8 cellular contexts compared by ENCODE assay signal in the genomic region with DNA sequence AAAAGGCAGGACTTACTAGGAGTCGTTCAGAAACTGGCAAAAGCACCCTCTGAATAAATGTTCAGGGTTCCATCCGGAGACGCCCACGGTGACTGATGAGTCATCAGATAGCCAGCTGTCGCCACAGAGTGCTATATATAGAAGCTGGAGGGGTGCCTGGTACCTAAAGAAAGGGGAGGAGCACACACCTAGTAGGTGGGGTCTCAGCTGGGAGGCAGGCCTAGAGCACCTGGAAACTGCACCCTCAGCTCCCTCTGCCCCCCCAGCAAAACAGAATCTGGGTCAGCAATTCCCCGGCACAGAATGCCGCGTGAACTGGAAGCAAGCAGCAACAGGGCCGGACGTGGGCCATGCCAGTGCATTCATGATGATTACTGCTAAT.
DNase-seq lines count a peak whose midpoint lies in the region; ATAC-seq and TF ChIP-seq lines count a peak whose summit lies in the region.

No MANE protein-coding gene starts in this region.

- 74 to 84% methylated on average over 9 to 10 of the region's 10 CpGs for WGBS in testis, 2 donors

- no peak for TF ChIP-seq POLR2A in testis (IDR thresholded peaks at IDR 0.05)

- H3K4me1 ChIP-seq in testis, result no peaks in the 10 kb centered on the region

- H3K27me3 ChIP-seq in testis, result no peaks in the 10 kb centered on the region

- peak; percentile 48 for ATAC-seq in HG02678 (IDR thresholded peaks at IDR 0.05; ENCODE audit: unreplicated experiment)

- no peaks in the 10 kb centered on the region for H3K36me3 ChIP-seq in testis (ENCODE audit: low read depth, missing control alignments)

- DNase-seq in GM13976 (ENCODE audit: low spot score), result peak; percentile 59
- DNase-seq in NCI-H1417 treated with DMSO at 0.1 percent for 48 hours (lab: John Stamatoyannopoulos, UW), result peak; percentile 61
- DNase-seq in activated CD4-positive, CD25-positive, alpha-beta regulatory T cell (lab: John Stamatoyannopoulos, UW), result peak; percentile 26 to 47 (median 33)
- peak; percentile 12 for DNase-seq in cerebellum (ENCODE audit: low spot score)
- peak; percentile 50 to 52 for DNase-seq in stimulated activated CD4-positive, alpha-beta T cell treated with anti-CD3 and anti-CD28 coated beads, Interleukin-15, amount 100 ng/mL, for 1 hour (ENCODE audit: low read depth in 1 of 2, low spot score in 1 of 2)
- no peak for DNase-seq in epidermal melanocyte (ENCODE audit: insufficient read length, low spot score)
- no peak for DNase-seq in testis

- no peaks in the 10 kb centered on the region for H3K9me3 ChIP-seq in testis

- in situ Hi-C loops in GM13976 (cut with MboI; ENCODE audit: low sequenced_read_pairs, unreplicated experiment), result no loop called here

- H3K27ac ChIP-seq in testis, result no peak overlapping the region

- no peak overlapping the region for H3K4me3 ChIP-seq in testis

- intact Hi-C loops in testis (cut with DNase I; ENCODE audit: low total_unique reads), result no loop called here

- TF ChIP-seq CTCF in GM13976 (IDR thresholded peaks at IDR 0.05; ENCODE audit: borderline replicate concordance, control extremely low read depth, extremely low read depth, insufficient read depth, missing control alignments) (no peak), testis (IDR thresholded peaks at IDR 0.05) (no peak)

Comparison
In these comparisons a context has a peak if more than half of its experiments do, and no peak if none do; other contexts are left out.
1. DNase-seq: peak in GM13976 (single experiment), NCI-H1417 treated with DMSO at 0.1 percent for 48 hours (single experiment), activated CD4-positive, CD25-positive, alpha-beta regulatory T cell (4 of 4), cerebellum (single experiment) and stimulated activated CD4-positive, alpha-beta T cell treated with anti-CD3 and anti-CD28 coated beads, Interleukin-15, amount 100 ng/mL, for 1 hour (2 of 2); none in epidermal melanocyte (single experiment) and testis (single experiment).